26 cellular contexts compared by ENCODE assay signal in the genomic region with DNA sequence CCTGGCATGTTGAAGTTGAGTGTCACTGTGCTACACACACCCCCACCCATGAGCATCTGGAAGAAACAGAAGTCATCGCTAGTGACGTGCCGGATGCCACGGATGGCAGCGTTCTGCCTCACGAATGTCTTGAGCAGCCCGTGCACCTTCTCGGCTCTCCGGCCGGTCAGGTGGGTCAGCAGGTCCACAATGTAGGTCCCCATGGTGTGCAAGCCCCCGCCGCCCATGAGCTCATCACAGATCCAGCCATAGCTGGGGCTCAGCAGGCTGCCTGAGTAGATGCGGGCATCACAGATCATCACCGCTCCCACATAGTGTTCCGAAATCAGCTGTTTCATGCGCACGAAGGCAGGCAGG. TPM values are rescaled to one million over a fixed set of nuclear protein-coding genes. Genes with fewer than 3 reads are reported as not detected.
A peak's percentile ranks its signal among the peaks of the same experiment; 100 is the strongest.
DNase-seq lines count a peak whose midpoint lies in the region; ATAC-seq, FAIRE-seq and TF ChIP-seq lines count a peak whose summit lies in the region.
"Had no signal": no experiment of that assay in that cellular context is flagged by ENCODE, and none has a peak within 500 bp of the region (broad histone marks: within the 10 kb centered on the region; RNA-seq: fewer than 3 reads in every experiment).

No MANE protein-coding gene starts in this region.

- H3K9me3 Mint-ChIP-seq in H9 = no peaks in the 10 kb centered on the region
- H3K9me3 Mint-ChIP-seq: CD4-positive, alpha-beta memory T cell; HFFc6 had no signal

- no peak overlapping the region for H2BK120ac ChIP-seq in H9 (ENCODE audit: low read depth, low read length, poor library complexity, severe bottlenecking)

- TF ChIP-seq POLR2A in spleen (IDR thresholded peaks at IDR 0.05) (no peak), prostate gland (IDR thresholded peaks at IDR 0.05) (no peak)

- no peak overlapping the region for H2BK12ac ChIP-seq in H9 (ENCODE audit: insufficient read length, low read depth, low read length)

- DNase-seq in H9 (no peak), kidney (peak; percentile 66), spleen (no peak), prostate gland (ENCODE audit: low spot score) (no peak), HuH-7.5 (ENCODE audit: low spot score) (no peak), upper lobe of right lung (no peak)
- DNase-seq: CD4-positive, alpha-beta memory T cell; DMS 273 treated with DMSO at 0.1 percent for 48 hours; DMS79; EL; GDM1; HFFc6; KG1; MG63; NCI-H1105 treated with DMSO at 0.1 percent for 48 hours; NCI-H2029; NCI-H2227 treated with DMSO at 0.1 percent for 48 hours; NCI-H526 treated with DMSO at 0.1 percent for 48 hours; PC-9; Right ventricle myocardium superior had no signal

- H3K36me3 ChIP-seq in BLaER1 = peaks cover 38% of the 10 kb centered on the region
- H3K36me3 ChIP-seq in kidney (ENCODE audit: control insufficient read depth in 1 of 2, insufficient read depth in 2 of 2, low read length in 2 of 2) = no peaks in the 10 kb centered on the region
- H3K36me3 ChIP-seq in spleen = peaks cover 0 to 39% (median 7%) of the 10 kb centered on the region in 6 donors
- H3K36me3 ChIP-seq in prostate gland = no peaks in the 10 kb centered on the region
- no peaks in the 10 kb centered on the region for H3K36me3 ChIP-seq in upper lobe of right lung
- H3K36me3 ChIP-seq: HAP-1, MG63, SJSA1 had no signal

- peaks cover 53% of the 10 kb centered on the region for H3K4me1 ChIP-seq in BLaER1
- no peaks in the 10 kb centered on the region for H3K4me1 ChIP-seq in H9 (ENCODE audit: insufficient read depth, low read length)
- peaks cover 19 to 20% of the 10 kb centered on the region in 2 donors for H3K4me1 ChIP-seq in kidney (ENCODE audit: control insufficient read depth in 1 of 2, insufficient read depth in 1 of 2, low read depth in 1 of 2, low read length in 2 of 2)
- H3K4me1 ChIP-seq in spleen = peaks cover 18 to 78% (median 61%) of the 10 kb centered on the region in 6 donors
- H3K4me1 ChIP-seq in prostate gland (replicated peaks) = peaks cover 12% of the 10 kb centered on the region
- peaks cover 25% of the 10 kb centered on the region for H3K4me1 ChIP-seq in upper lobe of right lung
- H3K4me1 ChIP-seq: HAP-1, SJSA1 had no signal

- no peaks in the 10 kb centered on the region for H3K27me3 Mint-ChIP-seq in H9 (ENCODE audit: low read depth)
- H3K27me3 Mint-ChIP-seq: CD4-positive, alpha-beta memory T cell had no signal

- no peak overlapping the region for H3K9ac ChIP-seq in BLaER1
- no peak overlapping the region for H3K9ac ChIP-seq in H9 (ENCODE audit: extremely low read depth, insufficient read length, low read length)
- H3K9ac ChIP-seq in kidney (ENCODE audit: low read length in 2 of 2) = no peak overlapping the region

- H3K4me2 ChIP-seq in BLaER1 (peak overlapping the region; percentile 83; the same call in 1 of the 2 replicates), H9 (ENCODE audit: insufficient read depth, insufficient read length, low read length) (no peak overlapping the region)

- H4K8ac ChIP-seq in H9 (replicated peaks; ENCODE audit: insufficient read length, low read depth, low read length) = no peak overlapping the region

- no peak overlapping the region for H3K23ac ChIP-seq in H9 (ENCODE audit: insufficient read length, low read depth, low read length)

- no peak overlapping the region for H3K4me3 Mint-ChIP-seq in H9
- H3K4me3 Mint-ChIP-seq: CD4-positive, alpha-beta memory T cell; HFFc6 had no signal

- H2BK5ac ChIP-seq in H9 (ENCODE audit: insufficient read length, low read length) = no peak overlapping the region

- H4K20me1 ChIP-seq in BLaER1 (no peaks in the 10 kb centered on the region), H9 (ENCODE audit: control insufficient read depth, insufficient read depth, insufficient read length) (peaks cover 3% of the 10 kb centered on the region)

- no peaks in the 10 kb centered on the region for H3K23me2 ChIP-seq in H9 (ENCODE audit: insufficient read length, low read depth, low read length, poor library complexity, severe bottlenecking)

- H3K4me1 Mint-ChIP-seq in H9 = 0 out of 4 replicates have a peak, but pooled peaks cover 0 to 2% of the 10 kb centered on the region in 2 experiments

- no peaks in the 10 kb centered on the region for H3K79me1 ChIP-seq in H9 (ENCODE audit: insufficient read depth, low read depth, low read length, poor library complexity, severe bottlenecking)

- H2BK15ac ChIP-seq in H9 (ENCODE audit: low read depth, low read length) = no peak overlapping the region

- H3K18ac ChIP-seq in H9 (ENCODE audit: insufficient read length, low read depth, low read length) = no peak overlapping the region

- no peak overlapping the region for H3K4ac ChIP-seq in H9 (ENCODE audit: low read depth, low read length)

- intact Hi-C loops in kidney (cut with DNase I) (loop anchor here (10.0 kb wide), 1 partner anchor 249 kb away; no protein-coding TSS in a partner anchor), spleen (cut with DNase I; ENCODE audit: low total_unique reads) (loop anchor here (10.0 kb wide), 1 partner anchor 249 kb away; no protein-coding TSS in a partner anchor), prostate gland (cut with DNase I) (loop anchor here (10.0 kb wide), 1 partner anchor 129 kb away; a partner anchor contains a TSS), upper lobe of right lung (cut with DNase I) (loop anchor here (10.0 kb wide), 1 partner anchor 249 kb away; no protein-coding TSS in a partner anchor)

- no peak overlapping the region for H2AK5ac ChIP-seq in H9 (ENCODE audit: insufficient read length, low read length)

- no peak for ATAC-seq in upper lobe of right lung
- ATAC-seq: GM12878 had no signal

- H3K4me3 ChIP-seq in BLaER1 (no peak overlapping the region), kidney (ENCODE audit: low read length in 2 of 2) (no peak overlapping the region), spleen (no peak overlapping the region), prostate gland (no peak overlapping the region), upper lobe of right lung (no peak overlapping the region)
- H3K4me3 ChIP-seq: BLaER1 treated with 17β-estradiol and CSF1 and Interleukin-3, amounts not matched to agents 10 nM and 100 nM; GM12878; HAP-1; MG63; PC-9; SJSA1 had no signal

- no peak overlapping the region for H4K5ac ChIP-seq in H9 (ENCODE audit: insufficient read length, low read depth, low read length)

- H3K56ac ChIP-seq in H9 (ENCODE audit: insufficient read length, low read depth, low read length) = no peak overlapping the region

- no peak overlapping the region for H2BK20ac ChIP-seq in H9 (ENCODE audit: low read depth, low read length, poor library complexity, severe bottlenecking)

- H2AFZ ChIP-seq in H9 (ENCODE audit: low read length) = no peak overlapping the region
- H2AFZ ChIP-seq: PC-9 had no signal

- no peaks in the 10 kb centered on the region for H3K79me2 ChIP-seq in H9 (ENCODE audit: insufficient read depth, low read length)

- no peak overlapping the region for H4K91ac ChIP-seq in H9 (ENCODE audit: insufficient read length, low read depth, low read length)

- H3K27ac ChIP-seq in BLaER1 (no peak overlapping the region), H9 (ENCODE audit: insufficient read length, low read depth, low read length) (no peak overlapping the region), kidney (ENCODE audit: low read depth in 2 of 2, low read length in 2 of 2) (peak overlapping the region in 1 of 2 donors; percentile 11), spleen (peak overlapping the region; percentile 19 to 94 (median 68)), prostate gland (peak overlapping the region in 1 of 2 donors; percentile 29), upper lobe of right lung (no peak overlapping the region)
- H3K27ac ChIP-seq: SJSA1 had no signal

- TF ChIP-seq CTCF in H9 (conservative IDR thresholded peaks at IDR 0.05) (no peak), kidney (IDR thresholded peaks at IDR 0.05; ENCODE audit: borderline replicate concordance, extremely low read depth, insufficient read depth) (no peak), spleen (IDR thresholded peaks at IDR 0.05 in 8 of 11, conservative IDR thresholded peaks at IDR 0.05 in 3 of 11) (no peak), prostate gland (IDR thresholded peaks at IDR 0.05) (no peak), upper lobe of right lung (IDR thresholded peaks at IDR 0.05) (no peak)

- H3K36me3 Mint-ChIP-seq in H9 (ENCODE audit: insufficient read depth in 1 of 3, low read depth in 3 of 3) = peaks cover 0 to 10% (median 4%) of the 10 kb centered on the region in 3 experiments; a peak in 4 of 7 replicates

- peak overlapping the region in 2 of 3 experiments; percentile 40 to 77; a peak in 1 of 7 replicates for H3K27ac Mint-ChIP-seq in H9
- H3K27ac Mint-ChIP-seq: HFFc6 had no signal

- FAIRE-seq in kidney (lab: Jason Lieb, UNC) = no peak
- FAIRE-seq: GM12878 had no signal

- WGBS in H9 (ENCODE audit: extremely low coverage, insufficient read length, low lambda C conversion rate) = no CpG with 5 or more reads among the region's 17 CpGs
- WGBS in spleen, 5 donors = 96 to 98% (median 96%) methylated on average over 10 to 17 of the region's 17 CpGs
- WGBS in prostate gland = 96% methylated on average over 17 of the region's 17 CpGs

- H3T11ph ChIP-seq in H9 (ENCODE audit: low read length) = no peak overlapping the region

- no peaks in the 10 kb centered on the region for H3K9me3 ChIP-seq in BLaER1
- no peaks in the 10 kb centered on the region for H3K9me3 ChIP-seq in H9 (ENCODE audit: control insufficient read depth, low read depth, low read length)
- H3K9me3 ChIP-seq in kidney (ENCODE audit: control insufficient read depth in 1 of 2, low read length in 2 of 2) = no peaks in the 10 kb centered on the region
- no peaks in the 10 kb centered on the region for H3K9me3 ChIP-seq in spleen
- H3K9me3 ChIP-seq in prostate gland = no peaks in the 10 kb centered on the region
- H3K9me3 ChIP-seq in upper lobe of right lung = no peaks in the 10 kb centered on the region
- H3K9me3 ChIP-seq: BLaER1 treated with 17β-estradiol and CSF1 and Interleukin-3, amounts not matched to agents 10 nM and 100 nM; HAP-1; MG63; SJSA1 had no signal

- no peaks in the 10 kb centered on the region for H3K27me3 ChIP-seq in BLaER1
- H3K27me3 ChIP-seq in H9 (ENCODE audit: insufficient read depth, low read length) = no peaks in the 10 kb centered on the region
- no peaks in the 10 kb centered on the region for H3K27me3 ChIP-seq in spleen (replicated peaks in 1 of 7)
- no peaks in the 10 kb centered on the region for H3K27me3 ChIP-seq in prostate gland (replicated peaks; ENCODE audit: insufficient read depth)
- H3K27me3 ChIP-seq in upper lobe of right lung = no peaks in the 10 kb centered on the region
- H3K27me3 ChIP-seq: BLaER1 treated with 17β-estradiol and CSF1 and Interleukin-3, amounts not matched to agents 10 nM and 100 nM; MG63; SJSA1 had no signal

- no peak overlapping the region for H3K14ac ChIP-seq in H9 (ENCODE audit: insufficient read depth, low read length)

RNA-seq across cellular contexts. Expression of a gene that starts 8.9 kb away (rescaled TPM):
- 0.75 and 1.5 TPM in 2 replicates for total RNA-seq in H9 (2021)
- 6.6 TPM for total RNA-seq in kidney
- polyA plus RNA-seq in kidney (ENCODE audit: insufficient read depth, low read depth, low replicate concordance) = 11.2 TPM
- total RNA-seq in spleen = 10 to 100 TPM in 2 of 7 donors, 1 to 10 TPM in 5; 5.2 to 17.3 (median 7.9) TPM
- polyA plus RNA-seq in spleen = 10 to 100 TPM in 2 of 3 donors, 1 to 10 TPM in 1; 8.9 to 11.1 (median 11.0) TPM
- 10 to 100 TPM in 1 of 2 donors, 1 to 10 TPM in 1; 10.0 to 18.3 TPM for total RNA-seq in prostate gland
- 3.8 TPM for total RNA-seq in upper lobe of right lung
- total RNA-seq: A172 had no signal

RNA-seq across cellular contexts. Expression of a gene that starts 9.0 kb away (rescaled TPM):
- total RNA-seq in H9 (2021) (7.9 and 9.5 TPM in 2 replicates), kidney (30.2 TPM), spleen (10 to 100 TPM in 5 of 7 donors, 1 to 10 TPM in 2; 9.2 to 18.4 (median 11.4) TPM), prostate gland (10 to 100 TPM; 20.6 to 29.1 TPM), upper lobe of right lung (14.5 TPM)
- polyA plus RNA-seq in kidney (ENCODE audit: insufficient read depth, low read depth, low replicate concordance) (38.3 TPM), spleen (10 to 100 TPM; 13.0 to 21.6 (median 18.7) TPM)
- total RNA-seq: A172 had no signal

RNA-seq across cellular contexts. Expression of a gene that starts 14.8 kb away (rescaled TPM):
- total RNA-seq in H9 (2021) = 10.8 and 11.2 TPM in 2 replicates
- total RNA-seq in kidney = 6.1 TPM
- polyA plus RNA-seq in kidney (ENCODE audit: insufficient read depth, low read depth, low replicate concordance) = 17.1 TPM
- total RNA-seq in spleen = 10 to 100 TPM in 1 of 7 donors, 1 to 10 TPM in 6; 3.3 to 13.8 (median 5.5) TPM
- polyA plus RNA-seq in spleen = 10 to 100 TPM in 1 of 3 donors, 1 to 10 TPM in 2; 5.4 to 10.2 (median 8.2) TPM
- total RNA-seq in prostate gland = 10 to 100 TPM in 1 of 2 donors, 1 to 10 TPM in 1; 3.4 to 13.7 TPM
- 4.7 TPM for total RNA-seq in upper lobe of right lung

RNA-seq across cellular contexts. Expression of a gene that starts 15.5 kb away (rescaled TPM):
- total RNA-seq in H9 (2021) = 34.1 and 38.2 TPM in 2 replicates
- 15.2 TPM for total RNA-seq in kidney
- 20.0 TPM for polyA plus RNA-seq in kidney (ENCODE audit: insufficient read depth, low read depth, low replicate concordance)
- total RNA-seq in spleen = 10 to 100 TPM; 18.1 to 31.7 (median 24.4) TPM
- polyA plus RNA-seq in spleen = 10 to 100 TPM; 16.9 to 25.2 (median 18.1) TPM
- total RNA-seq in prostate gland = 10 to 100 TPM; 17.1 to 45.4 TPM
- total RNA-seq in upper lobe of right lung = 14.3 TPM

RNA-seq across cellular contexts. Expression of a gene that starts 30.6 kb away (rescaled TPM):
- total RNA-seq in H9 (2021) (57.7 and 58.5 TPM in 2 replicates), kidney (7.1 TPM), spleen (10 to 100 TPM; 30.0 to 66.7 (median 50.6) TPM), prostate gland (1 to 10 TPM; 4.8 to 5.1 TPM), upper lobe of right lung (6.3 TPM)
- polyA plus RNA-seq in kidney (ENCODE audit: insufficient read depth, low read depth, low replicate concordance) (0.30 TPM), spleen (10 to 100 TPM; 48.1 to 92.3 (median 80.1) TPM)

Comparison
In these comparisons a context has a peak if more than half of its experiments do, and no peak if none do; other contexts are left out.
1. H3K27ac ChIP-seq: peak in spleen (8 of 8); none in BLaER1 (single experiment), H9 (single experiment) and upper lobe of right lung (single experiment).